ENCODE assay signal across 10 cellular contexts in the genomic region with DNA sequence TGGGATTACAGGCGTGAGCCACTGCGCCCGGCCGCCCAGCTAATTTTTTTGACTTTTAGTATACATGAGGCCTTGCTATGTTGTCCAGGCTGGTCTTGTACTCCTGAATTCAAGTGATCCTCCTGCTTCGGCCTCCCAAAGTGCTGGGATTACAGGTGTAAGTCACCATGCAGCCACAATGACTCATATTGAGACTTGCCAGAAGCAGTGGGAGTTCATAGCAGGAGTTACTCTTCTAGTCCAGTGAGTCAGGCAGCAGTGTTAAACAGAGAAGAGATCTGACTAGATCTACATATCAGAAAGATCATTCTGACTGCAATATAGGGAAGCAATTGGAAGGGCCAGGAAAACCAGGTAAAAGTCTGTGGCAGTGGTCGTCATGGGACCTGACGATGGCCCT. TPM values are rescaled to one million over a fixed set of nuclear protein-coding genes. Genes with fewer than 3 reads are reported as not detected.
DNase-seq lines count a peak whose midpoint lies in the region; ATAC-seq and TF ChIP-seq lines count a peak whose summit lies in the region.
"Had no signal": no experiment of that assay in that cellular context is flagged by ENCODE, and none has a peak within 500 bp of the region (broad histone marks: within the 10 kb centered on the region; RNA-seq: fewer than 3 reads in every experiment).

No MANE protein-coding gene starts in this region.

- ATAC-seq in SK-N-SH treated with all-trans-retinoic acid at 6 μM for 48 hours (peak; percentile 39; the same call in 2 of the 3 replicates), HG03354 (IDR thresholded peaks at IDR 0.05; ENCODE audit: poor library complexity, severe bottlenecking, unreplicated experiment) (no peak), GM21528 (IDR thresholded peaks at IDR 0.05; ENCODE audit: low FRiP score, unreplicated experiment) (no peak)

- no peaks in the 10 kb centered on the region for H3K9me3 ChIP-seq in vagina

- peak; percentile 12 for DNase-seq in stimulated activated naive CD4-positive, alpha-beta T cell treated with Interleukin-2 at 50 U/mL for 16 hours (lab: John Stamatoyannopoulos, UW)
- DNase-seq in stimulated activated naive CD4-positive, alpha-beta T cell (lab: John Stamatoyannopoulos, UW), result no peak
- DNase-seq in dermis blood vessel endothelial cell, result peak; percentile 25
- peak; percentile 79 for DNase-seq in stromal cell of bone marrow (ENCODE audit: low read depth)
- no peak for DNase-seq in vagina (ENCODE audit: extremely low spot score in 2 of 2)
- DNase-seq: NCI-H1105 treated with DMSO at 0.1 percent for 48 hours, nucleus accumbens had no signal

- no peaks in the 10 kb centered on the region for H3K27me3 ChIP-seq in vagina

- H3K36me3 ChIP-seq in vagina, result no peaks in the 10 kb centered on the region

- intact Hi-C loops in vagina (cut with DNase I), result no loop called here

- H3K27ac ChIP-seq in vagina, result no peak overlapping the region

- no peak for TF ChIP-seq CTCF in vagina (IDR thresholded peaks at IDR 0.05)

- H3K4me1 ChIP-seq in vagina, result no peaks in the 10 kb centered on the region

- no peak overlapping the region for H3K4me3 ChIP-seq in vagina

- TF ChIP-seq POLR2A in vagina (IDR thresholded peaks at IDR 0.05), result no peak

TF ChIP-seq in SK-N-SH treated with all-trans-retinoic acid at 6 μM for 48 hours, 23 proteins besides CTCF, POLR2A, EP300 and RAD21:
- no peak for TF ChIP-seq ZC3H10 (CRISPR knock-in tag; IDR thresholded peaks at IDR 0.05)
- TF ChIP-seq OSR1 (CRISPR knock-in tag; IDR thresholded peaks at IDR 0.05), result no peak
- TF ChIP-seq, protein P1, sequence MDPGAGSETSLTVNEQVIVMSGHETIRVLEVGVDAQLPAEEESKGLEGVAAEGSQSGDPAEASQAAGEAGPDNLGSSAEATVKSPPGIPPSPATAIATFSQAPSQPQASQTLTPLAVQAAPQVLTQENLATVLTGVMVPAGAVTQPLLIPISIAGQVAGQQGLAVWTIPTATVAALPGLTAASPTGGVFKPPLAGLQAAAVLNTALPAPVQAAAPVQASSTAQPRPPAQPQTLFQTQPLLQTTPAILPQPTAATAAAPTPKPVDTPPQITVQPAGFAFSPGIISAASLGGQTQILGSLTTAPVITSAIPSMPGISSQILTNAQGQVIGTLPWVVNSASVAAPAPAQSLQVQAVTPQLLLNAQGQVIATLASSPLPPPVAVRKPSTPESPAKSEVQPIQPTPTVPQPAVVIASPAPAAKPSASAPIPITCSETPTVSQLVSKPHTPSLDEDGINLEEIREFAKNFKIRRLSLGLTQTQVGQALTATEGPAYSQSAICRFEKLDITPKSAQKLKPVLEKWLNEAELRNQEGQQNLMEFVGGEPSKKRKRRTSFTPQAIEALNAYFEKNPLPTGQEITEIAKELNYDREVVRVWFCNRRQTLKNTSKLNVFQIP (CRISPR knock-in tag; IDR thresholded peaks at IDR 0.05; ENCODE audit: borderline replicate concordance, low read depth), result no peak
- TF ChIP-seq, protein P2, sequence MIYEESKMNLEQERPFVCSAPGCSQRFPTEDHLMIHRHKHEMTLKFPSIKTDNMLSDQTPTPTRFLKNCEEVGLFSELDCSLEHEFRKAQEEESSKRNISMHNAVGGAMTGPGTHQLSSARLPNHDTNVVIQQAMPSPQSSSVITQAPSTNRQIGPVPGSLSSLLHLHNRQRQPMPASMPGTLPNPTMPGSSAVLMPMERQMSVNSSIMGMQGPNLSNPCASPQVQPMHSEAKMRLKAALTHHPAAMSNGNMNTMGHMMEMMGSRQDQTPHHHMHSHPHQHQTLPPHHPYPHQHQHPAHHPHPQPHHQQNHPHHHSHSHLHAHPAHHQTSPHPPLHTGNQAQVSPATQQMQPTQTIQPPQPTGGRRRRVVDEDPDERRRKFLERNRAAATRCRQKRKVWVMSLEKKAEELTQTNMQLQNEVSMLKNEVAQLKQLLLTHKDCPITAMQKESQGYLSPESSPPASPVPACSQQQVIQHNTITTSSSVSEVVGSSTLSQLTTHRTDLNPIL (CRISPR knock-in tag; IDR thresholded peaks at IDR 0.05; ENCODE audit: low read depth), result no peak
- TF ChIP-seq, protein P3, sequence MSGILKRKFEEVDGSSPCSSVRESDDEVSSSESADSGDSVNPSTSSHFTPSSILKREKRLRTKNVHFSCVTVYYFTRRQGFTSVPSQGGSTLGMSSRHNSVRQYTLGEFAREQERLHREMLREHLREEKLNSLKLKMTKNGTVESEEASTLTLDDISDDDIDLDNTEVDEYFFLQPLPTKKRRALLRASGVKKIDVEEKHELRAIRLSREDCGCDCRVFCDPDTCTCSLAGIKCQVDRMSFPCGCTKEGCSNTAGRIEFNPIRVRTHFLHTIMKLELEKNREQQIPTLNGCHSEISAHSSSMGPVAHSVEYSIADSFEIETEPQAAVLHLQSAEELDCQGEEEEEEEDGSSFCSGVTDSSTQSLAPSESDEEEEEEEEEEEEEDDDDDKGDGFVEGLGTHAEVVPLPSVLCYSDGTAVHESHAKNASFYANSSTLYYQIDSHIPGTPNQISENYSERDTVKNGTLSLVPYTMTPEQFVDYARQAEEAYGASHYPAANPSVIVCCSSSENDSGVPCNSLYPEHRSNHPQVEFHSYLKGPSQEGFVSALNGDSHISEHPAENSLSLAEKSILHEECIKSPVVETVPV (CRISPR knock-in tag; IDR thresholded peaks at IDR 0.05), result no peak
- no peak for TF ChIP-seq RARB (CRISPR knock-in tag; IDR thresholded peaks at IDR 0.05)
- TF ChIP-seq GLIS3 (CRISPR knock-in tag; IDR thresholded peaks at IDR 0.05), result no peak
- TF ChIP-seq ZNF8 (CRISPR knock-in tag; IDR thresholded peaks at IDR 0.05), result no peak
- TF ChIP-seq ZFP30 (CRISPR knock-in tag; IDR thresholded peaks at IDR 0.05), result no peak
- no peak for TF ChIP-seq ZNF70 (CRISPR knock-in tag; IDR thresholded peaks at IDR 0.05)
- no peak for TF ChIP-seq PPARA (CRISPR knock-in tag; IDR thresholded peaks at IDR 0.05; ENCODE audit: borderline replicate concordance)
- no peak for TF ChIP-seq ISL1 (CRISPR knock-in tag; IDR thresholded peaks at IDR 0.05)
- TF ChIP-seq ESRRG (CRISPR knock-in tag; IDR thresholded peaks at IDR 0.05), result no peak
- no peak for TF ChIP-seq SNAI2 (CRISPR knock-in tag; IDR thresholded peaks at IDR 0.05)
- TF ChIP-seq, protein P4, sequence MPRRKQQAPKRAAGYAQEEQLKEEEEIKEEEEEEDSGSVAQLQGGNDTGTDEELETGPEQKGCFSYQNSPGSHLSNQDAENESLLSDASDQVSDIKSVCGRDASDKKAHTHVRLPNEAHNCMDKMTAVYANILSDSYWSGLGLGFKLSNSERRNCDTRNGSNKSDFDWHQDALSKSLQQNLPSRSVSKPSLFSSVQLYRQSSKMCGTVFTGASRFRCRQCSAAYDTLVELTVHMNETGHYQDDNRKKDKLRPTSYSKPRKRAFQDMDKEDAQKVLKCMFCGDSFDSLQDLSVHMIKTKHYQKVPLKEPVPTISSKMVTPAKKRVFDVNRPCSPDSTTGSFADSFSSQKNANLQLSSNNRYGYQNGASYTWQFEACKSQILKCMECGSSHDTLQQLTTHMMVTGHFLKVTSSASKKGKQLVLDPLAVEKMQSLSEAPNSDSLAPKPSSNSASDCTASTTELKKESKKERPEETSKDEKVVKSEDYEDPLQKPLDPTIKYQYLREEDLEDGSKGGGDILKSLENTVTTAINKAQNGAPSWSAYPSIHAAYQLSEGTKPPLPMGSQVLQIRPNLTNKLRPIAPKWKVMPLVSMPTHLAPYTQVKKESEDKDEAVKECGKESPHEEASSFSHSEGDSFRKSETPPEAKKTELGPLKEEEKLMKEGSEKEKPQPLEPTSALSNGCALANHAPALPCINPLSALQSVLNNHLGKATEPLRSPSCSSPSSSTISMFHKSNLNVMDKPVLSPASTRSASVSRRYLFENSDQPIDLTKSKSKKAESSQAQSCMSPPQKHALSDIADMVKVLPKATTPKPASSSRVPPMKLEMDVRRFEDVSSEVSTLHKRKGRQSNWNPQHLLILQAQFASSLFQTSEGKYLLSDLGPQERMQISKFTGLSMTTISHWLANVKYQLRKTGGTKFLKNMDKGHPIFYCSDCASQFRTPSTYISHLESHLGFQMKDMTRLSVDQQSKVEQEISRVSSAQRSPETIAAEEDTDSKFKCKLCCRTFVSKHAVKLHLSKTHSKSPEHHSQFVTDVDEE (CRISPR knock-in tag; IDR thresholded peaks at IDR 0.05), result no peak
- no peak for TF ChIP-seq TOX (CRISPR knock-in tag; IDR thresholded peaks at IDR 0.05; ENCODE audit: borderline replicate concordance)
- TF ChIP-seq ZNF565 (CRISPR knock-in tag; conservative IDR thresholded peaks at IDR 0.05; ENCODE audit: low read depth), result no peak

RNA-seq across cellular contexts. Expression of gene FLACC1, which starts 1.5 kb away (rescaled TPM):
- total RNA-seq in dermis blood vessel endothelial cell, result 0.84 and 2.0 TPM in 2 replicates
- 0.74 TPM for total RNA-seq in vagina

Comparison
In these comparisons a context has a peak if more than half of its experiments do, and no peak if none do; other contexts are left out.
1. DNase-seq: peak in stimulated activated naive CD4-positive, alpha-beta T cell treated with Interleukin-2 at 50 U/mL for 16 hours (single experiment), dermis blood vessel endothelial cell (single experiment) and stromal cell of bone marrow (single experiment); none in stimulated activated naive CD4-positive, alpha-beta T cell (0 of 6) and vagina (0 of 2).